Comparison of ENCODE assay signal across 19 cellular contexts in genomic region chr18:69817335-69817935, GRCh38.
A peak's percentile ranks its signal among the peaks of the same experiment; 100 is the strongest.
DNase-seq lines count a peak whose midpoint lies in the region; ATAC-seq, FAIRE-seq and TF ChIP-seq lines count a peak whose summit lies in the region.
"Had no signal": no experiment of that assay in that cellular context is flagged by ENCODE, and none has a peak within 500 bp of the region (broad histone marks: within the 10 kb centered on the region; RNA-seq: fewer than 3 reads in every experiment).

No MANE protein-coding gene starts in this region.

- DNase-seq in AG09309 (ENCODE audit: low read depth) (peak; percentile 66), HT1080 (ENCODE audit: low read depth) (peak; percentile 89), bronchial epithelial cell (ENCODE audit: low read depth) (peak; percentile 44), mesenchymal stem cell (peak; percentile 94), GDM1 (lab: John Stamatoyannopoulos, UW) (no peak), caudate nucleus (lab: John Stamatoyannopoulos, UW) (no peak)
- DNase-seq: activated CD8-positive, alpha-beta T cell treated with anti-CD3 and anti-CD28 coated beads for 36 hours; activated effector memory CD4-positive, alpha-beta T cell treated with Interleukin-2 at 50 U/mL for 16 hours; BE2C; DMS79 treated with DMSO at 0.1 percent for 48 hours; NCI-H1417 treated with DMSO at 0.1 percent for 48 hours; NCI-H524 treated with DMSO at 0.1 percent for 48 hours; Peyer's patch; posterior cingulate gyrus; stimulated activated CD4-positive, alpha-beta T cell treated with anti-CD3 and anti-CD28 coated beads, Interleukin-15, amount 100 ng/mL, for 24 hours; T-helper 9 cell had no signal

- H3K4me2 ChIP-seq in mesenchymal stem cell (ENCODE audit: low read length, poor library complexity, severe bottlenecking): no peak overlapping the region

- H3K4ac ChIP-seq in mesenchymal stem cell (ENCODE audit: low read depth in 1 of 2, low read length in 2 of 2): no peak overlapping the region

- H2BK5ac ChIP-seq in mesenchymal stem cell (ENCODE audit: low read depth, low read length, poor library complexity, severe bottlenecking): no peak overlapping the region

- H4K8ac ChIP-seq in mesenchymal stem cell (ENCODE audit: low read length): no peak overlapping the region

- no peak overlapping the region for H3K23ac ChIP-seq in mesenchymal stem cell (ENCODE audit: low read length in 2 of 2)

- no peaks in the 10 kb centered on the region for H3K79me1 ChIP-seq in mesenchymal stem cell (replicated peaks; ENCODE audit: low read length, poor library complexity, severe bottlenecking)

- no peaks in the 10 kb centered on the region for H3K9me3 ChIP-seq in mesenchymal stem cell (ENCODE audit: control insufficient read depth, low read length)
- H3K9me3 ChIP-seq: BE2C, Peyer's patch, thoracic aorta had no signal

- H3K4me1 ChIP-seq in mesenchymal stem cell (ENCODE audit: control insufficient read depth, insufficient read depth, low read depth, low read length): no peaks in the 10 kb centered on the region
- H3K4me1 ChIP-seq: BE2C, Peyer's patch had no signal

- H3K9ac ChIP-seq in mesenchymal stem cell (ENCODE audit: low read length): no peak overlapping the region

- H3K36me3 ChIP-seq in bronchial epithelial cell (ENCODE audit: control insufficient read depth, insufficient read depth, low read length) (no peaks in the 10 kb centered on the region), mesenchymal stem cell (ENCODE audit: control insufficient read depth in 1 of 2, insufficient read depth in 2 of 2, low read depth in 1 of 2, low read length in 2 of 2) (no peaks in the 10 kb centered on the region)
- H3K36me3 ChIP-seq: BE2C, Peyer's patch, thoracic aorta had no signal

- no peak overlapping the region for H2BK12ac ChIP-seq in mesenchymal stem cell (ENCODE audit: low read length in 2 of 2)

- no peak overlapping the region for H2BK15ac ChIP-seq in mesenchymal stem cell (ENCODE audit: low read depth, poor library complexity, severe bottlenecking)

- H3K27me3 ChIP-seq in bronchial epithelial cell (ENCODE audit: control insufficient read depth, insufficient read depth, low read length) (no peaks in the 10 kb centered on the region), mesenchymal stem cell (ENCODE audit: control insufficient read depth in 1 of 2, insufficient read depth in 1 of 2, low read length in 2 of 2) (no peaks in the 10 kb centered on the region)
- H3K27me3 ChIP-seq: BE2C, Peyer's patch had no signal

- no peak for TF ChIP-seq CTCF in AG09309 (IDR thresholded peaks at IDR 0.05; ENCODE audit: control insufficient read depth, insufficient read depth, low read depth, low read length, missing control alignments)
- no peak for TF ChIP-seq CTCF in bronchial epithelial cell (IDR thresholded peaks at IDR 0.05; ENCODE audit: insufficient read depth, low read length, severe bottlenecking)

- FAIRE-seq in bronchial epithelial cell (lab: Jason Lieb, UNC): no peak

- ATAC-seq in HG02642 (IDR thresholded peaks at IDR 0.05; ENCODE audit: poor library complexity, unreplicated experiment) (no peak), HG02588 (IDR thresholded peaks at IDR 0.05; ENCODE audit: unreplicated experiment) (no peak)
- ATAC-seq: activated CD8-positive, alpha-beta T cell treated with anti-CD3 and anti-CD28 coated beads for 36 hours had no signal

- H4K91ac ChIP-seq in mesenchymal stem cell (ENCODE audit: low read length): no peak overlapping the region

- H2AK5ac ChIP-seq in mesenchymal stem cell (ENCODE audit: low read length, severe bottlenecking): no peak overlapping the region

- H2AFZ ChIP-seq in mesenchymal stem cell (ENCODE audit: low read depth, low read length): no peak overlapping the region

- no peak overlapping the region for H3K18ac ChIP-seq in mesenchymal stem cell (ENCODE audit: low read depth in 1 of 2, low read length in 2 of 2)

- 6% methylated on average over 3 of the region's 5 CpGs for WGBS in mesenchymal stem cell

- H3K27ac ChIP-seq in mesenchymal stem cell (ENCODE audit: low read length, poor library complexity, severe bottlenecking) (no peak overlapping the region), caudate nucleus (ENCODE audit: low read depth, low read length) (no peak overlapping the region)
- H3K27ac ChIP-seq: Peyer's patch, thoracic aorta had no signal

- H3K4me3 ChIP-seq in AG09309 (ENCODE audit: control insufficient read depth, low read depth, low read length) (no peak overlapping the region), bronchial epithelial cell (ENCODE audit: low read depth, low read length) (no peak overlapping the region), mesenchymal stem cell (ENCODE audit: insufficient read depth in 1 of 2, low read depth in 1 of 2, low read length in 2 of 2) (no peak overlapping the region)
- H3K4me3 ChIP-seq: Peyer's patch, thoracic aorta had no signal

- H2BK120ac ChIP-seq in mesenchymal stem cell (ENCODE audit: low read depth, low read length): no peak overlapping the region

- no peak overlapping the region for H3K14ac ChIP-seq in mesenchymal stem cell (ENCODE audit: low read length in 2 of 2)

Comparison
In these comparisons a context has a peak if more than half of its experiments do, and no peak if none do; other contexts are left out.
1. DNase-seq: peak in AG09309 (single experiment), HT1080 (single experiment), bronchial epithelial cell (single experiment) and mesenchymal stem cell (single experiment); none in GDM1 (single experiment) and caudate nucleus (0 of 61).